In genomic region chr20:38169636-38170035, GRCh38 we compare ENCODE assay signal across 23 cellular contexts. TPM values are rescaled to one million over a fixed set of nuclear protein-coding genes. Genes with fewer than 3 reads are reported as not detected.
DNase-seq lines count a peak whose midpoint lies in the region; ATAC-seq and TF ChIP-seq lines count a peak whose summit lies in the region.
"Had no signal": no experiment of that assay in that cellular context is flagged by ENCODE, and none has a peak within 500 bp of the region (broad histone marks: within the 10 kb centered on the region; RNA-seq: fewer than 3 reads in every experiment).

No MANE protein-coding gene starts in this region.

- H3K27me3 Mint-ChIP-seq in activated naive CD8-positive, alpha-beta T cell treated with anti-CD3 and anti-CD28 coated beads for 36 hours: peaks cover 27% of the 10 kb centered on the region
- H3K27me3 Mint-ChIP-seq in activated naive CD8-positive, alpha-beta T cell treated with anti-CD3 and anti-CD28 coated beads, Interleukin-2, amount 50 U/mL, for 24 hours: peaks cover 24% of the 10 kb centered on the region
- H3K27me3 Mint-ChIP-seq in T-helper 17 cell: peaks cover 48% of the 10 kb centered on the region

- TF ChIP-seq POLR2A in uterus (IDR thresholded peaks at IDR 0.05): no peak

- H3K4me1 ChIP-seq in neutrophil (ENCODE audit: control insufficient read depth in 1 of 2, insufficient read depth in 1 of 2, low read depth in 1 of 2, low read length in 1 of 2) (peaks cover 47 to 49% of the 10 kb centered on the region in 2 experiments), uterus (no peaks in the 10 kb centered on the region)

- H3K4me1 Mint-ChIP-seq in activated naive CD8-positive, alpha-beta T cell treated with anti-CD3 and anti-CD28 coated beads for 36 hours: peaks cover 8% of the 10 kb centered on the region
- H3K4me1 Mint-ChIP-seq in activated naive CD8-positive, alpha-beta T cell treated with anti-CD3 and anti-CD28 coated beads, Interleukin-2, amount 50 U/mL, for 24 hours: peaks cover 9% of the 10 kb centered on the region
- peaks cover 15% of the 10 kb centered on the region for H3K4me1 Mint-ChIP-seq in T-helper 17 cell

- H3K4me3 ChIP-seq in neutrophil (ENCODE audit: low read depth in 1 of 2, low read length in 1 of 2) (peak overlapping the region in 1 of 2 experiments; percentile 25), uterus (no peak overlapping the region)
- H3K4me3 ChIP-seq: heart left ventricle, testis had no signal

- H3K4me3 Mint-ChIP-seq in activated naive CD8-positive, alpha-beta T cell treated with anti-CD3 and anti-CD28 coated beads for 36 hours: no peak overlapping the region
- H3K4me3 Mint-ChIP-seq in activated naive CD8-positive, alpha-beta T cell treated with anti-CD3 and anti-CD28 coated beads, Interleukin-2, amount 50 U/mL, for 24 hours: no peak overlapping the region
- H3K4me3 Mint-ChIP-seq in T-helper 17 cell: no peak overlapping the region
- H3K4me3 Mint-ChIP-seq: activated naive CD4-positive, alpha-beta T cell treated with anti-CD3 and anti-CD28 coated beads, Interleukin-2, amount 10 ng/mL, durations not matched to agents 7 days and 5 days; central memory CD8-positive, alpha-beta T cell had no signal

- H3K27me3 ChIP-seq in neutrophil: peaks cover 15% of the 10 kb centered on the region
- no peaks in the 10 kb centered on the region for H3K27me3 ChIP-seq in uterus
- H3K27me3 ChIP-seq: BE2C, heart left ventricle, testis had no signal

- no peaks in the 10 kb centered on the region for H3K36me3 Mint-ChIP-seq in activated naive CD8-positive, alpha-beta T cell treated with anti-CD3 and anti-CD28 coated beads for 36 hours
- no peaks in the 10 kb centered on the region for H3K36me3 Mint-ChIP-seq in activated naive CD8-positive, alpha-beta T cell treated with anti-CD3 and anti-CD28 coated beads, Interleukin-2, amount 50 U/mL, for 24 hours (ENCODE audit: low read depth)
- no peaks in the 10 kb centered on the region for H3K36me3 Mint-ChIP-seq in T-helper 17 cell (ENCODE audit: low read depth)
- H3K36me3 Mint-ChIP-seq: activated naive CD4-positive, alpha-beta T cell treated with anti-CD3 and anti-CD28 coated beads, Interleukin-2, amount 10 ng/mL, durations not matched to agents 7 days and 5 days; stimulated activated naive B cell treated with anti-CD40 and anti-IgM and Interleukin-4, amounts not matched to agents 10 μg/mL and 1 μg/mL and 100 μg/mL, for 72 hours had no signal

- no peak for TF ChIP-seq CTCF in neutrophil (IDR thresholded peaks at IDR 0.05)
- TF ChIP-seq CTCF in uterus (IDR thresholded peaks at IDR 0.05): no peak

- no peaks in the 10 kb centered on the region for H3K36me3 ChIP-seq in neutrophil
- H3K36me3 ChIP-seq in uterus: no peaks in the 10 kb centered on the region
- H3K36me3 ChIP-seq: BE2C, heart left ventricle had no signal

- ATAC-seq in activated naive CD8-positive, alpha-beta T cell treated with anti-CD3 and anti-CD28 coated beads, Interleukin-2, amount 50 U/mL, for 24 hours: no peak
- no peak for ATAC-seq in T-helper 17 cell
- ATAC-seq: heart left ventricle, left cardiac atrium had no signal

- intact Hi-C loops in uterus (cut with DNase I; ENCODE audit: low total_unique reads): loop anchor here (5.0 kb wide), 1 partner anchor 97 kb away; no protein-coding TSS in a partner anchor

- H3K9me3 Mint-ChIP-seq in activated naive CD8-positive, alpha-beta T cell treated with anti-CD3 and anti-CD28 coated beads for 36 hours: no peaks in the 10 kb centered on the region
- no peaks in the 10 kb centered on the region for H3K9me3 Mint-ChIP-seq in activated naive CD8-positive, alpha-beta T cell treated with anti-CD3 and anti-CD28 coated beads, Interleukin-2, amount 50 U/mL, for 24 hours
- H3K9me3 Mint-ChIP-seq: activated naive CD4-positive, alpha-beta T cell treated with anti-CD3 and anti-CD28 coated beads, Interleukin-2, amount 10 ng/mL, durations not matched to agents 7 days and 5 days; central memory CD8-positive, alpha-beta T cell; stimulated activated naive B cell treated with anti-CD40 and anti-IgM and Interleukin-4, amounts not matched to agents 10 μg/mL and 1 μg/mL and 100 μg/mL, for 72 hours had no signal

- H3K9me3 ChIP-seq in T-helper 17 cell (ENCODE audit: control insufficient read depth, low read length, poor library complexity, severe bottlenecking): no peaks in the 10 kb centered on the region
- H3K9me3 ChIP-seq in neutrophil: no peaks in the 10 kb centered on the region
- H3K9me3 ChIP-seq in uterus: no peaks in the 10 kb centered on the region
- H3K9me3 ChIP-seq: BE2C, heart left ventricle, testis had no signal

- no peak for DNase-seq in activated naive CD8-positive, alpha-beta T cell treated with anti-CD3 and anti-CD28 coated beads for 36 hours
- no peak for DNase-seq in activated naive CD8-positive, alpha-beta T cell treated with anti-CD3 and anti-CD28 coated beads, Interleukin-2, amount 50 U/mL, for 24 hours
- DNase-seq in T-helper 17 cell (no peak), uterus (no peak), Ammon's horn (ENCODE audit: low spot score) (no peak), activated gamma-delta T cell treated with Interleukin-2 at 50 U/mL for 16 hours (no peak), amniotic stem cell (lab: John Stamatoyannopoulos, UW) (no peak)
- DNase-seq: activated naive CD4-positive, alpha-beta T cell treated with anti-CD3 and anti-CD28 coated beads, Interleukin-2, amount 10 ng/mL, durations not matched to agents 7 days and 5 days; activated T-cell treated with anti-CD3 and anti-CD28 coated beads, Interleukin-2, amount 50 U/mL, for 48 hours; BE2C; DMS53; GOT3; Karpas-422; NCI-H146; NCI-H510A treated with DMSO at 0.1 percent for 48 hours; occipital lobe; stimulated activated CD4-positive, alpha-beta T cell treated with anti-CD3 and anti-CD28 coated beads, Interleukin-2, amount 100 ng/mL, for 48 hours; stimulated activated naive B cell treated with anti-CD40 and anti-IgM and Interleukin-4, amounts not matched to agents 10 μg/mL and 1 μg/mL and 100 μg/mL, for 72 hours; testis had no signal

- peak overlapping the region; percentile 36 for H3K27ac Mint-ChIP-seq in activated naive CD8-positive, alpha-beta T cell treated with anti-CD3 and anti-CD28 coated beads for 36 hours
- H3K27ac Mint-ChIP-seq in activated naive CD8-positive, alpha-beta T cell treated with anti-CD3 and anti-CD28 coated beads, Interleukin-2, amount 50 U/mL, for 24 hours: no peak overlapping the region
- peak overlapping the region; percentile 73 for H3K27ac Mint-ChIP-seq in T-helper 17 cell
- H3K27ac Mint-ChIP-seq: activated naive CD4-positive, alpha-beta T cell treated with anti-CD3 and anti-CD28 coated beads, Interleukin-2, amount 10 ng/mL, durations not matched to agents 7 days and 5 days had no signal

- H3K27ac ChIP-seq in neutrophil: peak overlapping the region; percentile 90
- peak overlapping the region; percentile 31 to 54 for H3K27ac ChIP-seq in uterus
- H3K27ac ChIP-seq: testis had no signal

RNA-seq across cellular contexts. Expression of gene TGM2, which starts 4.6 kb away (rescaled TPM):
- not detected for total RNA-seq in activated naive CD8-positive, alpha-beta T cell treated with anti-CD3 and anti-CD28 coated beads for 36 hours
- total RNA-seq in T-helper 17 cell (under 1 TPM; 0.37 to 0.76 TPM), uterus (100 to 1,000 TPM; 136 to 639 (median 209) TPM)

Comparison
In these comparisons a context has a peak if more than half of its experiments do, and no peak if none do; other contexts are left out.
1. RNA of gene TGM2, which starts 4.6 kb away (total RNA-seq): 136 to 639 TPM in uterus; 0.37 to 0.76 TPM in T-helper 17 cell and not detected in activated naive CD8-positive, alpha-beta T cell treated with anti-CD3 and anti-CD28 coated beads for 36 hours; every median in the first group is over 10 times any median in the second.